8 cellular contexts compared by ENCODE assay signal in genomic region chr19:46840157-46840942, GRCh38. TPM values are rescaled to one million over a fixed set of nuclear protein-coding genes. Genes with fewer than 3 reads are reported as not detected.
A peak's percentile ranks its signal among the peaks of the same experiment; 100 is the strongest.
DNase-seq lines count a peak whose midpoint lies in the region; ATAC-seq, FAIRE-seq and TF ChIP-seq lines count a peak whose summit lies in the region.

No MANE protein-coding gene starts in this region.

- H3K9me3 ChIP-seq in cardiac muscle cell (ENCODE audit: low read depth), result no peaks in the 10 kb centered on the region
- H3K9me3 ChIP-seq in psoas muscle, result no peaks in the 10 kb centered on the region

- H3K4me3 ChIP-seq in cardiac muscle cell (no peak overlapping the region), psoas muscle (no peak overlapping the region)

- H3K36me3 ChIP-seq in cardiac muscle cell (peaks cover 5% of the 10 kb centered on the region), psoas muscle (ENCODE audit: insufficient read depth in 1 of 2, low read depth in 1 of 2) (peaks cover 2 to 80% of the 10 kb centered on the region in 2 donors)

- no peak for DNase-seq in D721Med (ENCODE audit: insufficient read length, low spot score)
- DNase-seq in KBM-7, result peak; percentile 91
- DNase-seq in RCC 7860 (ENCODE audit: low spot score), result peak; percentile 33
- DNase-seq in activated naive CD4-positive, alpha-beta T cell treated with anti-CD3 and anti-CD28 coated beads, Interleukin-2, amount 50 U/mL, for 16 hours, result peak; percentile 59
- peak; percentile 78 to 79 for DNase-seq in cardiac muscle cell (ENCODE audit: low read depth in 1 of 2, low spot score in 1 of 2)
- peak; percentile 39 to 72 for DNase-seq in psoas muscle
- DNase-seq in NCI-H226, result no peak

- 29 to 40% (median 31%) methylated on average over 19 of the region's 19 CpGs for WGBS in psoas muscle, 3 donors

- peak; percentile 83 for TF ChIP-seq CTCF in D721Med (IDR thresholded peaks at IDR 0.05; ENCODE audit: insufficient read depth, missing control alignments)
- peak; percentile 79 for TF ChIP-seq CTCF in cardiac muscle cell (IDR thresholded peaks at IDR 0.05; ENCODE audit: low read depth, low read length)
- TF ChIP-seq CTCF in psoas muscle (IDR thresholded peaks at IDR 0.05), result peak; percentile 79

- FAIRE-seq in D721Med (lab: Jason Lieb, UNC) (no peak), RCC 7860 (lab: Jason Lieb, UNC) (no peak)

- ATAC-seq in psoas muscle, result peak; percentile 49 to 85 (median 72)
- no peak for ATAC-seq in HG02798 (IDR thresholded peaks at IDR 0.05; ENCODE audit: poor library complexity, unreplicated experiment)

- intact Hi-C loops in psoas muscle (cut with DNase I), result loop anchor here (2.0 kb wide), 1 partner anchor 84 kb away; no protein-coding TSS in a partner anchor

- H3K4me1 ChIP-seq in cardiac muscle cell (ENCODE audit: low read depth), result no peaks in the 10 kb centered on the region
- H3K4me1 ChIP-seq in psoas muscle, result no peaks in the 10 kb centered on the region

- in situ Hi-C loops in KBM-7 (cut with MboI; ENCODE audit: low pct_unique_long_range_greater_than_20kb, low sequenced_read_pairs), result no loop called here

- H3K27me3 ChIP-seq in cardiac muscle cell (no peaks in the 10 kb centered on the region), psoas muscle (ENCODE audit: insufficient read depth in 3 of 3, low read length in 2 of 3) (no peaks in the 10 kb centered on the region)

- H3K27ac ChIP-seq in cardiac muscle cell, result no peak overlapping the region
- peak overlapping the region; percentile 2 for H3K27ac ChIP-seq in psoas muscle

RNA-seq across cellular contexts. Expression of gene AP2S1, which starts 10.3 kb away (rescaled TPM):
- 76.5 and 139 TPM in 2 replicates for total RNA-seq in cardiac muscle cell
- polyA plus RNA-seq in cardiac muscle cell, result 206 and 260 TPM in 2 replicates
- 10 to 100 TPM; 72.5 to 87.4 (median 85.9) TPM for total RNA-seq in psoas muscle
- 100 to 1,000 TPM in 1 of 3 donors, 10 to 100 TPM in 2; 63.0 to 121 (median 97.2) TPM for polyA plus RNA-seq in psoas muscle

RNA-seq across cellular contexts. Expression of gene ARHGAP35, which starts 20.4 kb away (rescaled TPM):
- total RNA-seq in cardiac muscle cell (31.6 and 36.9 TPM in 2 replicates), psoas muscle (10 to 100 TPM; 26.0 to 44.9 (median 32.2) TPM)
- polyA plus RNA-seq in cardiac muscle cell (15.9 and 19.8 TPM in 2 replicates), psoas muscle (10 to 100 TPM in 2 of 3 donors, 1 to 10 TPM in 1; 10.0 to 50.6 (median 15.5) TPM)

RNA-seq across cellular contexts. Expression of gene SLC1A5, which starts 52.0 kb away (rescaled TPM):
- total RNA-seq in cardiac muscle cell, result 37.9 and 63.6 TPM in 2 replicates
- 43.0 and 64.9 TPM in 2 replicates for polyA plus RNA-seq in cardiac muscle cell
- total RNA-seq in psoas muscle, result 10 to 100 TPM in 1 of 4 donors, 1 to 10 TPM in 3; 5.4 to 12.6 (median 8.2) TPM
- 10 to 100 TPM in 1 of 3 donors, 1 to 10 TPM in 2; 3.2 to 10.3 (median 3.4) TPM for polyA plus RNA-seq in psoas muscle

Comparison
In these comparisons a context has a peak if more than half of its experiments do, and no peak if none do; other contexts are left out.
1. DNase-seq: peak in KBM-7 (single experiment), RCC 7860 (single experiment), activated naive CD4-positive, alpha-beta T cell treated with anti-CD3 and anti-CD28 coated beads, Interleukin-2, amount 50 U/mL, for 16 hours (single experiment), cardiac muscle cell (2 of 2) and psoas muscle (2 of 2); none in D721Med (single experiment) and NCI-H226 (single experiment).
2. Peak in every context shown above with its lines, with median percentiles within 50 percentile points of each other: CTCF ChIP-seq.